20 cellular contexts compared by ENCODE assay signal in the genomic region with DNA sequence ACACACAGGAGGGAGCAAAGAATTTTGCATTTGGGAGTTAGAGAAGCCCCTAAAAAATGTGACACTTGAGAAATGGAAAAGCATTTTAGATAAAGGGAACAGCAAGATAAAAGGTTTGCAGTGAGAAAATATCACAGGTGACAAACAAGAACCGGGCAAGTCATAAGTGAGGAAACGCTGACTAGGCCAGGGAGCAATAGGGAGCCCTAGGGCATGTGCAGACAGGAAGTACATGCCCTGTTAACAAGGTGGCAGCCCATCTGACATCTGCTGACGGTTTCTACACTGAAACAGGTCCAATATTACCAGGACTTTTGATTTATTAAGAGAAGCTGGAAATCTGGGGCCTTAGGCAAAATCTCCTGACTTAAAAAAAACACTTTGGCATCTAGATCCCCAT. TPM values are rescaled to one million over a fixed set of nuclear protein-coding genes. Genes with fewer than 3 reads are reported as not detected.
"Had no signal": no experiment of that assay in that cellular context is flagged by ENCODE, and none has a peak within 500 bp of the region (broad histone marks: within the 10 kb centered on the region; RNA-seq: fewer than 3 reads in every experiment).

No MANE protein-coding gene starts in this region.

- DNase-seq: activated CD4-positive, alpha-beta memory T cell treated with anti-CD3 and anti-CD28 coated beads, Interleukin-2, amount 10 ng/mL, durations not matched to agents 7 days and 5 days; activated CD4-positive, alpha-beta T cell treated with anti-CD3 and anti-CD28 coated beads for 36 hours; activated effector memory CD4-positive, alpha-beta T cell treated with Interleukin-2 at 50 U/mL for 16 hours; activated naive CD8-positive, alpha-beta T cell treated with anti-CD3 and anti-CD28 coated beads for 36 hours; activated T-cell treated with anti-CD3 and anti-CD28 coated beads, Interleukin-2, amount 50 U/mL, for 4 hours; cortex of kidney; effector memory CD4-positive, alpha-beta T cell; gastrocnemius medialis; heart right ventricle; lower lobe of right lung; midbrain; ovary; spleen; stomach; T-helper 1 cell had no signal

- H3K4me1 Mint-ChIP-seq: activated naive CD8-positive, alpha-beta T cell treated with anti-CD3 and anti-CD28 coated beads for 36 hours had no signal

- H3K9me3 Mint-ChIP-seq: activated CD4-positive, alpha-beta memory T cell treated with anti-CD3 and anti-CD28 coated beads, Interleukin-2, amount 10 ng/mL, durations not matched to agents 7 days and 5 days; activated naive CD8-positive, alpha-beta T cell treated with anti-CD3 and anti-CD28 coated beads for 36 hours; activated T-cell treated with anti-CD3 and anti-CD28 coated beads, Interleukin-2, amount 50 U/mL, for 4 hours; neural progenitor cell had no signal

- H3K4me3 Mint-ChIP-seq: activated CD4-positive, alpha-beta memory T cell treated with anti-CD3 and anti-CD28 coated beads, Interleukin-2, amount 10 ng/mL, durations not matched to agents 7 days and 5 days; activated CD4-positive, alpha-beta T cell treated with anti-CD3 and anti-CD28 coated beads for 36 hours; activated naive CD8-positive, alpha-beta T cell treated with anti-CD3 and anti-CD28 coated beads for 36 hours; activated T-cell treated with anti-CD3 and anti-CD28 coated beads, Interleukin-2, amount 50 U/mL, for 4 hours; brain; neural progenitor cell had no signal

- H3K4me3 ChIP-seq: gastrocnemius medialis, heart right ventricle, lower lobe of right lung, neural progenitor cell, ovary, spleen, stomach, thoracic aorta had no signal

- H3K9ac ChIP-seq: neural progenitor cell had no signal

- H3K27ac ChIP-seq: gastrocnemius medialis, heart right ventricle, lower lobe of right lung, neural progenitor cell, ovary, thoracic aorta, VCaP had no signal

- H3K4me1 ChIP-seq: gastrocnemius medialis, neural progenitor cell had no signal

- H2AFZ ChIP-seq: neural progenitor cell had no signal

- ATAC-seq: activated CD4-positive, alpha-beta T cell treated with anti-CD3 and anti-CD28 coated beads for 36 hours; activated T-cell treated with anti-CD3 and anti-CD28 coated beads, Interleukin-2, amount 50 U/mL, for 4 hours; gastrocnemius medialis; heart right ventricle; lower lobe of right lung; sciatic nerve had no signal

- H3K4me2 ChIP-seq: neural progenitor cell had no signal

- H3K36me3 ChIP-seq: gastrocnemius medialis, heart right ventricle, lower lobe of right lung, neural progenitor cell, ovary, spleen, stomach, thoracic aorta had no signal

- H3K9me3 ChIP-seq: gastrocnemius medialis, heart right ventricle, lower lobe of right lung, ovary, spleen, stomach, thoracic aorta had no signal

- H3K27me3 ChIP-seq: gastrocnemius medialis, heart right ventricle, ovary, stomach had no signal

- H3K27ac Mint-ChIP-seq: activated CD4-positive, alpha-beta memory T cell treated with anti-CD3 and anti-CD28 coated beads, Interleukin-2, amount 10 ng/mL, durations not matched to agents 7 days and 5 days; activated CD4-positive, alpha-beta T cell treated with anti-CD3 and anti-CD28 coated beads for 36 hours; activated naive CD8-positive, alpha-beta T cell treated with anti-CD3 and anti-CD28 coated beads for 36 hours; brain; neural progenitor cell had no signal

- H3K36me3 Mint-ChIP-seq: activated naive CD8-positive, alpha-beta T cell treated with anti-CD3 and anti-CD28 coated beads for 36 hours; brain; neural progenitor cell had no signal

RNA-seq across cellular contexts. Expression of a gene that starts 4.0 kb away (rescaled TPM):
- total RNA-seq: activated CD4-positive, alpha-beta memory T cell treated with anti-CD3 and anti-CD28 coated beads, Interleukin-2, amount 10 ng/mL, durations not matched to agents 7 days and 5 days had no signal
